Comparison of ENCODE assay signal across 14 cellular contexts in genomic region chr16:50584033-50584722, GRCh38. TPM values are rescaled to one million over a fixed set of nuclear protein-coding genes. Genes with fewer than 3 reads are reported as not detected.
DNase-seq lines count a peak whose midpoint lies in the region; ATAC-seq and TF ChIP-seq lines count a peak whose summit lies in the region.
"Had no signal": no experiment of that assay in that cellular context is flagged by ENCODE, and none has a peak within 500 bp of the region (broad histone marks: within the 10 kb centered on the region; RNA-seq: fewer than 3 reads in every experiment).

No MANE protein-coding gene starts in this region.

- H3K27ac ChIP-seq in lower lobe of right lung (peak overlapping the region; percentile 66), uterus (peak overlapping the region in 1 of 2 donors; percentile 81), PC-3 (ENCODE audit: low read length) (no peak overlapping the region)
- H3K27ac ChIP-seq: brain microvascular endothelial cell had no signal

- H4K20me1 ChIP-seq in PC-3 (ENCODE audit: low read length) = no peaks in the 10 kb centered on the region

- H3K4me3 ChIP-seq in lower lobe of right lung (no peak overlapping the region), uterus (no peak overlapping the region), PC-3 (ENCODE audit: low read length) (no peak overlapping the region)

- H2AFZ ChIP-seq in PC-3 (ENCODE audit: low read length) = no peak overlapping the region

- H3K27me3 ChIP-seq in lower lobe of right lung (ENCODE audit: low read depth) = no peaks in the 10 kb centered on the region
- H3K27me3 ChIP-seq in uterus = no peaks in the 10 kb centered on the region
- no peaks in the 10 kb centered on the region for H3K27me3 ChIP-seq in PC-3 (ENCODE audit: low read length)
- H3K27me3 ChIP-seq: brain microvascular endothelial cell had no signal

- CTCF ChIA-PET in PC-3 (lab: Charles Lee) = no interaction called here

- no peak for TF ChIP-seq POLR2A in uterus (IDR thresholded peaks at IDR 0.05)

- no peaks in the 10 kb centered on the region for H3F3A ChIP-seq in PC-3 (ENCODE audit: low read length, unreplicated experiment)

- DNase-seq in GF-D8 (lab: John Stamatoyannopoulos, UW) = peak; percentile 33
- peak; percentile 35 for DNase-seq in GM19240 (ENCODE audit: insufficient read length, low spot score)
- no peak for DNase-seq in lower lobe of right lung
- no peak for DNase-seq in uterus
- no peak for DNase-seq in NCI-H82 treated with DMSO at 0.1 percent for 48 hours (lab: John Stamatoyannopoulos, UW; ENCODE audit: unreplicated experiment)
- no peak for DNase-seq in midbrain (lab: John Stamatoyannopoulos, UW)
- no peak for DNase-seq in PC-3
- DNase-seq: activated CD8-positive, alpha-beta memory T cell treated with anti-CD3 and anti-CD28 coated beads, Interleukin-2, amount 50 U/mL, for 4 hours; brain microvascular endothelial cell; C1 segment of cervical spinal cord; HCEC 1CT; natural killer cell; NCI-H1436 had no signal

- TF ChIP-seq CTCF in lower lobe of right lung (IDR thresholded peaks at IDR 0.05) (no peak), uterus (IDR thresholded peaks at IDR 0.05) (no peak), PC-3 (conservative IDR thresholded peaks at IDR 0.05; ENCODE audit: low read depth, low read length) (no peak)

- no peaks in the 10 kb centered on the region for H3K9me2 ChIP-seq in PC-3 (replicated peaks; ENCODE audit: low read length)

- POLR2A ChIA-PET in PC-3 (lab: Charles Lee; ENCODE audit: unreplicated experiment) = no interaction called here

- no TSS peak for BruUV-seq in PC-3 (replicated peaks; lab: Mats Ljungman, UMichigan)

- H3K4me1 ChIP-seq in lower lobe of right lung = peaks cover 41% of the 10 kb centered on the region
- peaks cover 7 to 17% of the 10 kb centered on the region in 2 donors for H3K4me1 ChIP-seq in uterus
- no peaks in the 10 kb centered on the region for H3K4me1 ChIP-seq in PC-3 (ENCODE audit: insufficient read depth, low read length)

- H3K9me3 ChIP-seq in lower lobe of right lung = no peaks in the 10 kb centered on the region
- no peaks in the 10 kb centered on the region for H3K9me3 ChIP-seq in uterus
- no peaks in the 10 kb centered on the region for H3K9me3 ChIP-seq in PC-3 (ENCODE audit: low read length)

- no peaks in the 10 kb centered on the region for H3K79me2 ChIP-seq in PC-3 (ENCODE audit: low read length)

- intact Hi-C loops in lower lobe of right lung (cut with DNase I) = no loop called here
- intact Hi-C loops in uterus (cut with DNase I; ENCODE audit: low total_unique reads) = no loop called here
- intact Hi-C loops in PC-3 (cut with micrococcal nuclease) = no loop called here

- H3K36me3 ChIP-seq in lower lobe of right lung = no peaks in the 10 kb centered on the region
- H3K36me3 ChIP-seq in uterus = no peaks in the 10 kb centered on the region
- H3K36me3 ChIP-seq in PC-3 (ENCODE audit: low read depth, low read length) = no peaks in the 10 kb centered on the region
- H3K36me3 ChIP-seq: brain microvascular endothelial cell had no signal

- H3K4me2 ChIP-seq in PC-3 (ENCODE audit: low read length) = no peak overlapping the region

- ATAC-seq in HG03558 (IDR thresholded peaks at IDR 0.05; ENCODE audit: extremely low read depth, unreplicated experiment) = peak; percentile 39
- peak in 1 of 2 donors; percentile 12 for ATAC-seq in lower lobe of right lung
- no peak for ATAC-seq in PC-3

- no peak overlapping the region for H3K9ac ChIP-seq in PC-3 (ENCODE audit: low read length)

RNA-seq across cellular contexts. Expression of gene NKD1, which starts 36.0 kb away (rescaled TPM):
- total RNA-seq in lower lobe of right lung (30.7 TPM), uterus (10 to 100 TPM in 2 of 4 donors, 1 to 10 TPM in 2; 3.5 to 48.1 (median 8.9) TPM), PC-3 (2014; rRNA removed) (0.06 and 0.07 TPM in 2 replicates)

Comparison
In these comparisons a context has a peak if more than half of its experiments do, and no peak if none do; other contexts are left out.
1. DNase-seq: peak in GF-D8 (single experiment) and GM19240 (single experiment); none in lower lobe of right lung (single experiment), uterus (0 of 2), NCI-H82 treated with DMSO at 0.1 percent for 48 hours (single experiment), midbrain (single experiment) and PC-3 (single experiment).